ENCODE assay signal across 10 cellular contexts in the genomic region with DNA sequence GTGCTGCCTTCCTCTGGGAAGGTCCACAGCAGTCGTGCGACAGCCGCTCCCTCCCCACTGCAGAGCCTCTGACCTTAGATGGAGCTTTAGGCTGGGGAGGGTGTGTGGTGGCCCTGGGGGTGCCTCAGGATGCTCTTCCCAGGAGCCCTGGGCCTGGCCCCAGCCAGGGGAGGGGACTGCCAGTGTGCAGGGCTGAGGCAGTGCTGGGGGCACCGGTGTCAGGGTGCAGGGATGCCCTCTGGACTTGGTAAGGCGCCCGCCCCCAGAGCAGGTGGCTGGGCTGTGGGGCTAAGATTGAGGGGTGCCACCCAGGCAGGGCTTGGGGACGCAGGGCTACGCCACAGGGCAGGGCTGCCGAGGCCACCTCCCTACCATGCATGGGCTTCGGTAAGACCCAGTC. TPM values are rescaled to one million over a fixed set of nuclear protein-coding genes. Genes with fewer than 3 reads are reported as not detected.
DNase-seq lines count a peak whose midpoint lies in the region; ATAC-seq and TF ChIP-seq lines count a peak whose summit lies in the region.
"Not testable (repeated sequence)": the region's sequence is repeated elsewhere in the genome, so short reads cannot be mapped to it uniquely, and the experiment has no call there.
"Had no signal": no experiment of that assay in that cellular context is flagged by ENCODE, and none has a peak within 500 bp of the region (broad histone marks: within the 10 kb centered on the region; RNA-seq: fewer than 3 reads in every experiment).

No MANE protein-coding gene starts in this region.

- CTCF ChIA-PET in SK-N-SH (lab: Yijun Ruan, JAX) = not testable (repeated sequence)

- WGBS in SK-N-SH (ENCODE audit: low lambda C conversion rate) = 75% methylated on average over 3 of the region's 10 CpGs

- not testable (repeated sequence) for H4K20me1 ChIP-seq in SK-N-SH (ENCODE audit: insufficient read depth)

- H3K9ac ChIP-seq in SK-N-SH = not testable (repeated sequence)

- POLR2A ChIA-PET in SK-N-SH (lab: Yijun Ruan, JAX) = not testable (repeated sequence)

- H3K9me3 Mint-ChIP-seq in natural killer cell; stimulated activated naive CD8-positive, alpha-beta T cell treated with anti-CD3 and anti-CD28 coated beads, Interleukin-15, amount 100 ng/mL, for 72 hours: not testable (repeated sequence)

- H3K4me3 Mint-ChIP-seq in natural killer cell; stimulated activated naive CD8-positive, alpha-beta T cell treated with anti-CD3 and anti-CD28 coated beads, Interleukin-15, amount 100 ng/mL, for 72 hours: not testable (repeated sequence)

- not testable (repeated sequence) for H3K4me1 Mint-ChIP-seq in natural killer cell; stimulated activated naive CD8-positive, alpha-beta T cell treated with anti-CD3 and anti-CD28 coated beads, Interleukin-15, amount 100 ng/mL, for 72 hours

- H3K9me2 ChIP-seq in SK-N-SH = not testable (repeated sequence)

- H3F3A ChIP-seq in SK-N-SH (replicated peaks; ENCODE audit: insufficient read depth) = not testable (repeated sequence)

- DNase-seq in ELF-1 (ENCODE audit: low read depth, low spot score) = peak; percentile 1
- peak; percentile 34 for DNase-seq in SK-N-SH
- DNase-seq in activated CD8-positive, alpha-beta memory T cell treated with anti-CD3 and anti-CD28 coated beads, Interleukin-2, amount 50 U/mL, for 48 hours = peak; percentile 52
- peak; percentile 37 for DNase-seq in ecto neural progenitor cell (ENCODE audit: low spot score)
- DNase-seq in islet precursor cell = peak; percentile 49
- DNase-seq in natural killer cell = peak; percentile 17
- DNase-seq in stimulated activated naive CD8-positive, alpha-beta T cell treated with anti-CD3 and anti-CD28 coated beads, Interleukin-15, amount 100 ng/mL, for 72 hours = peak in 1 of 2 donors; percentile 1

- not testable (repeated sequence) for H3K27ac Mint-ChIP-seq in natural killer cell; stimulated activated naive CD8-positive, alpha-beta T cell treated with anti-CD3 and anti-CD28 coated beads, Interleukin-15, amount 100 ng/mL, for 72 hours

- not testable (repeated sequence) for H3K79me2 ChIP-seq in SK-N-SH (ENCODE audit: insufficient read depth)

- ATAC-seq in natural killer cell = peak in 1 of 3 donors; percentile 11
- ATAC-seq in stimulated activated naive CD8-positive, alpha-beta T cell treated with anti-CD3 and anti-CD28 coated beads, Interleukin-15, amount 100 ng/mL, for 72 hours = peak; percentile 38

- H2AFZ ChIP-seq in SK-N-SH (ENCODE audit: low read depth) = not testable (repeated sequence)

- not testable (repeated sequence) for H3K4me2 ChIP-seq in SK-N-SH

- not testable (repeated sequence) for H3K27ac ChIP-seq in SK-N-SH (ENCODE audit: low read depth in 2 of 2, low read length in 1 of 2)

- H3K4me3 ChIP-seq in SK-N-SH (ENCODE audit: low read depth in 2 of 2, low read length in 1 of 2) = not testable (repeated sequence)

- not testable (repeated sequence) for H3K36me3 ChIP-seq in SK-N-SH (replicated peaks in 1 of 2; ENCODE audit: control insufficient read depth in 1 of 2, insufficient read depth in 2 of 2, low read length in 1 of 2)

- TF ChIP-seq CTCF in SK-N-SH (IDR thresholded peaks at IDR 0.05); natural killer cell (IDR thresholded peaks at IDR 0.05): not testable (repeated sequence)

- H3K4me1 ChIP-seq in SK-N-SH (ENCODE audit: control insufficient read depth in 1 of 2, insufficient read depth in 2 of 2, low read depth in 1 of 2, low read length in 1 of 2) = not testable (repeated sequence)

- not testable (repeated sequence) for H3K9me3 ChIP-seq in SK-N-SH

- H3K27me3 Mint-ChIP-seq in natural killer cell (ENCODE audit: low read depth in 2 of 2); stimulated activated naive CD8-positive, alpha-beta T cell treated with anti-CD3 and anti-CD28 coated beads, Interleukin-15, amount 100 ng/mL, for 72 hours: not testable (repeated sequence)

- intact Hi-C loops in natural killer cell (cut with micrococcal nuclease) = not testable (repeated sequence)

- H3K27me3 ChIP-seq in SK-N-SH (ENCODE audit: insufficient read depth) = not testable (repeated sequence)

- not testable (repeated sequence) for TF ChIP-seq RAD21 in SK-N-SH (IDR thresholded peaks at IDR 0.05; ENCODE audit: low read length)

- not testable (repeated sequence) for H3K36me3 Mint-ChIP-seq in natural killer cell

- not testable (repeated sequence) for TF ChIP-seq EP300 in SK-N-SH (IDR thresholded peaks at IDR 0.05; ENCODE audit: borderline replicate concordance in 1 of 2, low read depth in 1 of 2, low read length in 1 of 2)

RNA-seq across cellular contexts. Expression of gene ZDHHC11B, which starts 13.9 kb away (rescaled TPM):
- not detected in 2 replicates for polyA plus RNA-seq in SK-N-SH (2012; rRNA removed)
- 0.01 TPM in 1 of 2 replicates, not detected in the other for polyA plus RNA-seq in SK-N-SH (2012; cell fraction: cytosol; rRNA removed)
- 0.05 and 0.17 TPM in 2 replicates for polyA plus RNA-seq in SK-N-SH (2012; cell fraction: nucleus; rRNA removed)
- total RNA-seq in natural killer cell = 1 to 10 TPM in 2 of 3 donors, under 1 TPM in 1; 0.85 to 7.3 (median 2.2) TPM
- total RNA-seq: GM23248 had no signal
- polyA plus RNA-seq: CD8-positive, alpha-beta memory T cell; GM23248; IgD-negative memory B cell had no signal
